ENCODE assay signal across 24 cellular contexts in the genomic region with DNA sequence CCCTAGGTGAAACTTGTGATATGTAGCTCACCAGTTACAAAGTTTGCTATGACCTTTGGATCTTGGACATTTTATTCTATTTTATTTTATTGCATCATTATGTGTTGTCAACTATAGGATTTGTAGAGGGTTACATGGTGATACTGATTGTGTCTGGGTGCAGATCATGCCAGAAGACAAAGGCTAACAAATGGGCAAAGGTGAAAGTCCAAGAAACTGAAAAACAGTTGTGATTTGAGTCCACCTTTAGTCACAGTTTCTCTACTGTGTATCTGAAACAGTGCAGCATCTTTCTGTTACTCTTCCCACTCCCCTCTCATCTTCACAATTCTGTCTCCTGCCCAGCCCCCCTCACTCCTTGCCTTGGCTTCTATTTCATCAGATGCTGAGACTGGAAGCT.
"Had no signal": no experiment of that assay in that cellular context is flagged by ENCODE, and none has a peak within 500 bp of the region (broad histone marks: within the 10 kb centered on the region; RNA-seq: fewer than 3 reads in every experiment).

No MANE protein-coding gene starts in this region.

- H3K9me3 ChIP-seq: breast epithelium, lower lobe of right lung, testis, transverse colon had no signal

- H3K4me3 ChIP-seq: breast epithelium, lower lobe of right lung, testis, transverse colon had no signal

- H3K4me1 ChIP-seq: breast epithelium, lower lobe of right lung, testis had no signal

- DNase-seq: activated CD4-positive, alpha-beta memory T cell treated with anti-CD3 and anti-CD28 coated beads, Interleukin-2, amount 10 ng/mL, durations not matched to agents 7 days and 5 days; activated CD4-positive, alpha-beta T cell treated with anti-CD3 and anti-CD28 coated beads, Interleukin-2, amount 10 ng/mL, durations not matched to agents 7 days and 5 days; activated CD4-positive, CD25-positive, alpha-beta regulatory T cell treated with anti-CD3 and anti-CD28 coated beads, Interleukin-2, amount 50 U/mL, for 72 hours; activated CD8-positive, alpha-beta memory T cell treated with anti-CD3 and anti-CD28 coated beads, Interleukin-2, amount 50 U/mL, for 48 hours; activated gamma-delta T cell; activated T-cell treated with anti-CD3 and anti-CD28 coated beads, Interleukin-2, amount 50 U/mL, for 24 hours; central memory CD4-positive, alpha-beta T cell; foreskin fibroblast; head of caudate nucleus; hippocampal formation; left cardiac atrium; lower lobe of right lung; mesenchymal stem cell; posterior cingulate gyrus; right cardiac atrium; stimulated activated CD4-positive, alpha-beta T cell treated with anti-CD3 and anti-CD28 coated beads, Interleukin-2, amount 100 ng/mL, for 48 hours; stimulated activated naive CD8-positive, alpha-beta T cell treated with anti-CD3 and anti-CD28 coated beads, Interleukin-15, Interleukin-2, amounts not matched to agents 100 U/mL and 50 U/mL, for 24 hours; T1000; testis; transverse colon had no signal

- H3K27me3 ChIP-seq: breast epithelium, testis, transverse colon had no signal

- FAIRE-seq: endothelial cell of umbilical vein, keratinocyte had no signal

- H3K27ac ChIP-seq: breast epithelium, lower lobe of right lung, transverse colon had no signal

- ATAC-seq: esophagus mucosa; left cardiac atrium; lower lobe of right lung; right cardiac atrium; stimulated activated naive CD8-positive, alpha-beta T cell treated with anti-CD3 and anti-CD28 coated beads, Interleukin-15, Interleukin-2, amounts not matched to agents 100 U/mL and 50 U/mL, for 24 hours had no signal

- H3K36me3 ChIP-seq: breast epithelium, lower lobe of right lung, transverse colon had no signal
